In genomic region chr20:41364236-41364855, GRCh38 we compare ENCODE assay signal across 1 cellular context.
A peak's percentile ranks its signal among the peaks of the same experiment; 100 is the strongest.
TF ChIP-seq lines count a peak whose summit lies in the region.

No MANE protein-coding gene starts in this region.

TF ChIP-seq in HepG2, 621 proteins besides CTCF, POLR2A, EP300 and RAD21:
- TF ChIP-seq WIZ (CRISPR knock-in tag; IDR thresholded peaks at IDR 0.05) (no peak), ARHGAP35 (CRISPR knock-in tag; IDR thresholded peaks at IDR 0.05; ENCODE audit: borderline replicate concordance) (no peak), MXI1 (IDR thresholded peaks at IDR 0.05; ENCODE audit: borderline replicate concordance, low read depth, low read length) (0 out of 3 replicates have a peak, but pooled peaks have one; percentile 8), KAT8 (CRISPR knock-in tag; IDR thresholded peaks at IDR 0.05) (no peak), HNRNPL (IDR thresholded peaks at IDR 0.05; ENCODE audit: low read depth, low read length) (0 out of 2 replicates have a peak, but pooled peaks have one; percentile 56), STAG1 (CRISPR knock-in tag; IDR thresholded peaks at IDR 0.05) (0 out of 2 replicates have a peak, but pooled peaks have one; percentile 14), TERF1 (CRISPR knock-in tag; IDR thresholded peaks at IDR 0.05) (no peak), ZNF768 (CRISPR knock-in tag; IDR thresholded peaks at IDR 0.05) (peak; percentile 21; the same call in 1 of the 2 replicates), KLF15 (CRISPR knock-in tag; IDR thresholded peaks at IDR 0.05; ENCODE audit: borderline replicate concordance) (no peak), RARA (CRISPR knock-in tag; IDR thresholded peaks at IDR 0.05) (no peak), ZNF17 (CRISPR knock-in tag; IDR thresholded peaks at IDR 0.05) (no peak), RXRB (CRISPR knock-in tag; IDR thresholded peaks at IDR 0.05; ENCODE audit: borderline replicate concordance) (no peak)
